Comparison of ENCODE assay signal across 2 cellular contexts in genomic region chr3:127964053-127964452, GRCh38.
TF ChIP-seq lines count a peak whose summit lies in the region.

No MANE protein-coding gene starts in this region.

TF ChIP-seq in SK-N-SH treated with all-trans-retinoic acid at 6 μM for 48 hours, 23 proteins besides CTCF, POLR2A, EP300 and RAD21 (continued from another document):
- TF ChIP-seq CSDC2 (CRISPR knock-in tag; IDR thresholded peaks at IDR 0.05) (no peak), ARNTL (CRISPR knock-in tag; IDR thresholded peaks at IDR 0.05; ENCODE audit: borderline replicate concordance, low read depth) (no peak), TSHZ2 (CRISPR knock-in tag; IDR thresholded peaks at IDR 0.05) (0 out of 2 replicates have a peak, but pooled peaks have one; percentile 46), ZNF8 (CRISPR knock-in tag; IDR thresholded peaks at IDR 0.05) (no peak)

TF ChIP-seq in SK-N-SH, 30 proteins besides CTCF, POLR2A, EP300 and RAD21 (continued from another document):
- TF ChIP-seq EZH2phosphoT487 (IDR thresholded peaks at IDR 0.05; ENCODE audit: borderline replicate concordance, low read depth) (no peak), MAX (IDR thresholded peaks at IDR 0.05; ENCODE audit: low read depth) (no peak), PBX3 (IDR thresholded peaks at IDR 0.05) (no peak), USF2 (IDR thresholded peaks at IDR 0.05; ENCODE audit: borderline replicate concordance, low read depth, low read length) (no peak)
TF ChIP-seq in SK-N-SH: peak in this region for 0.
